Comparison of ENCODE assay signal across 18 cellular contexts in genomic region chr22:48138855-48139254, GRCh38.
A peak's percentile ranks its signal among the peaks of the same experiment; 100 is the strongest.
DNase-seq lines count a peak whose midpoint lies in the region; ATAC-seq and TF ChIP-seq lines count a peak whose summit lies in the region.
"Had no signal": no experiment of that assay in that cellular context is flagged by ENCODE, and none has a peak within 500 bp of the region (broad histone marks: within the 10 kb centered on the region; RNA-seq: fewer than 3 reads in every experiment).

No MANE protein-coding gene starts in this region.

- no peak overlapping the region for H3K9ac ChIP-seq in BLaER1
- H3K9ac ChIP-seq: SK-N-SH had no signal

- H3K36me3 Mint-ChIP-seq in effector memory CD8-positive, alpha-beta T cell (ENCODE audit: insufficient read depth) = no peaks in the 10 kb centered on the region
- H3K36me3 Mint-ChIP-seq: CD4-positive, CD25-positive, alpha-beta regulatory T cell had no signal

- ATAC-seq in effector memory CD8-positive, alpha-beta T cell (replicated peaks) = peak; percentile 33
- ATAC-seq in GM18867 (IDR thresholded peaks at IDR 0.05; ENCODE audit: unreplicated experiment) = no peak

- H3K4me1 ChIP-seq in BLaER1 = peaks cover 8% of the 10 kb centered on the region
- H3K4me1 ChIP-seq: Peyer's patch had no signal

- H3K9me3 Mint-ChIP-seq in effector memory CD8-positive, alpha-beta T cell = no peaks in the 10 kb centered on the region

- peaks cover 11 to 12% of the 10 kb centered on the region in 2 donors for H3K4me1 Mint-ChIP-seq in effector memory CD8-positive, alpha-beta T cell (ENCODE audit: low read depth in 2 of 2)

- peaks cover 9 to 23% of the 10 kb centered on the region in 2 donors for H3K27me3 Mint-ChIP-seq in effector memory CD8-positive, alpha-beta T cell

- peak; percentile 2 for DNase-seq in NOMO-1 treated with DMSO at 0.1 percent for 48 hours (lab: John Stamatoyannopoulos, UW; ENCODE audit: unreplicated experiment)
- DNase-seq in NOMO-1 treated with dmso at 0.1 percent for 144 hours (lab: John Stamatoyannopoulos, UW; ENCODE audit: unreplicated experiment) = no peak
- peak; percentile 17 for DNase-seq in Jurkat, Clone E6-1 (ENCODE audit: low read depth, low spot score)
- no peak for DNase-seq in effector memory CD8-positive, alpha-beta T cell
- no peak for DNase-seq in cortex of kidney (lab: John Stamatoyannopoulos, UW)
- DNase-seq in GM10248 (ENCODE audit: extremely low spot score) = no peak
- DNase-seq: Calu3; CD4-positive, CD25-positive, alpha-beta regulatory T cell; HFFc6; Kasumi-1; NCI-H1436 treated with DMSO at 0.1 percent for 48 hours; NCI-H446; NCI-H748 treated with DMSO at 0.1 percent for 48 hours; Peyer's patch; Right ventricle myocardium superior; SK-N-SH had no signal

- H3K27me3 ChIP-seq in BLaER1 = no peaks in the 10 kb centered on the region
- H3K27me3 ChIP-seq: Peyer's patch had no signal

- no peak overlapping the region for H3K27ac ChIP-seq in BLaER1
- H3K27ac ChIP-seq: Peyer's patch had no signal

- H3K4me2 ChIP-seq in BLaER1 = peak overlapping the region; percentile 34; the same call in 1 of the 2 replicates
- H3K4me2 ChIP-seq: SK-N-SH had no signal

- H3K27ac Mint-ChIP-seq in effector memory CD8-positive, alpha-beta T cell = peak overlapping the region; percentile 1 to 14
- H3K27ac Mint-ChIP-seq: CD4-positive, CD25-positive, alpha-beta regulatory T cell; HFFc6 had no signal

- H3K9me3 ChIP-seq in BLaER1 = peaks cover 6% of the 10 kb centered on the region
- H3K9me3 ChIP-seq: Peyer's patch, SK-N-SH had no signal

- H3K36me3 ChIP-seq in BLaER1 = no peaks in the 10 kb centered on the region
- H3K36me3 ChIP-seq: Peyer's patch had no signal

- TF ChIP-seq CTCF in GM10248 (IDR thresholded peaks at IDR 0.05; ENCODE audit: control extremely low read depth, extremely low read depth, low read depth, missing control alignments) = no peak

- no peak overlapping the region for H3K4me3 Mint-ChIP-seq in effector memory CD8-positive, alpha-beta T cell
- H3K4me3 Mint-ChIP-seq: CD4-positive, CD25-positive, alpha-beta regulatory T cell; HFFc6 had no signal

- CTCF ChIA-PET in GM10248 (lab: Yijun Ruan, JAX) = no interaction called here

- POLR2A ChIA-PET in GM10248 (lab: Yijun Ruan, JAX) = no interaction called here

- no peak overlapping the region for H3K4me3 ChIP-seq in BLaER1
- H3K4me3 ChIP-seq in Jurkat, Clone E6-1 (ENCODE audit: low read length) = no peak overlapping the region
- H3K4me3 ChIP-seq: Peyer's patch had no signal

- H4K20me1 ChIP-seq in BLaER1 = no peaks in the 10 kb centered on the region

Comparison
In these comparisons a context has a peak if more than half of its experiments do, and no peak if none do; other contexts are left out.
1. DNase-seq: peak in NOMO-1 treated with DMSO at 0.1 percent for 48 hours (single experiment) and Jurkat, Clone E6-1 (single experiment); none in NOMO-1 treated with dmso at 0.1 percent for 144 hours (single experiment), effector memory CD8-positive, alpha-beta T cell (0 of 3), cortex of kidney (single experiment) and GM10248 (single experiment).